Comparison of ENCODE assay signal across 8 cellular contexts in genomic region chr21:6111354-6111753, GRCh38.
DNase-seq lines count a peak whose midpoint lies in the region; ATAC-seq and TF ChIP-seq lines count a peak whose summit lies in the region.
"Not testable (repeated sequence)": the region's sequence is repeated elsewhere in the genome, so short reads cannot be mapped to it uniquely, and the experiment has no call there.

No MANE protein-coding gene starts in this region.

- H3K27ac ChIP-seq in CD4-positive, alpha-beta T cell (ENCODE audit: low read depth, low read length): not testable (repeated sequence)

- H3K36me3 Mint-ChIP-seq in CD4-positive, alpha-beta T cell (ENCODE audit: low read depth); T-helper 17 cell (ENCODE audit: low read depth); stimulated activated memory B cell treated with anti-CD40 and anti-IgM and Interleukin-4, amounts not matched to agents 10 μg/mL and 1 μg/mL and 100 μg/mL, for 72 hours: not testable (repeated sequence)

- CTCF ChIA-PET in CD4-positive, alpha-beta T cell (lab: Charles Lee): not testable (repeated sequence)

- H3K4me1 Mint-ChIP-seq in CD4-positive, alpha-beta T cell (ENCODE audit: low read depth); T-helper 17 cell; stimulated activated memory B cell treated with anti-CD40 and anti-IgM and Interleukin-4, amounts not matched to agents 10 μg/mL and 1 μg/mL and 100 μg/mL, for 72 hours: not testable (repeated sequence)

- peak in 2 of 10 experiments; percentile 6 to 11 for DNase-seq in CD4-positive, alpha-beta T cell
- not testable (repeated sequence) for DNase-seq in T-helper 17 cell
- DNase-seq in activated naive CD4-positive, alpha-beta T cell treated with Interleukin-2 at 50 U/mL for 16 hours: peak; percentile 6
- DNase-seq in Right ventricle myocardium inferior (ENCODE audit: missing footprints) (peak; percentile 39), mucosa of descending colon (peak in 2 of 3 donors; percentile 53 to 59)

- H3K27ac Mint-ChIP-seq in CD4-positive, alpha-beta T cell; T-helper 17 cell; stimulated activated memory B cell treated with anti-CD40 and anti-IgM and Interleukin-4, amounts not matched to agents 10 μg/mL and 1 μg/mL and 100 μg/mL, for 72 hours: not testable (repeated sequence)

- not testable (repeated sequence) for H3K4me3 ChIP-seq in mucosa of descending colon

- H3K4me3 Mint-ChIP-seq in CD4-positive, alpha-beta T cell; T-helper 17 cell; stimulated activated memory B cell treated with anti-CD40 and anti-IgM and Interleukin-4, amounts not matched to agents 10 μg/mL and 1 μg/mL and 100 μg/mL, for 72 hours: not testable (repeated sequence)

- not testable (repeated sequence) for TF ChIP-seq CTCF in CD4-positive, alpha-beta T cell (IDR thresholded peaks at IDR 0.05); mucosa of descending colon (IDR thresholded peaks at IDR 0.05)

- not testable (repeated sequence) for H3K27me3 ChIP-seq in CD4-positive, alpha-beta T cell (ENCODE audit: control insufficient read depth, insufficient read depth, low read length)

- H3K36me3 ChIP-seq in mucosa of descending colon (ENCODE audit: low read depth): not testable (repeated sequence)

- peak; percentile 5 for ATAC-seq in CD4-positive, alpha-beta T cell (ENCODE audit: poor library complexity)
- peak; percentile 10 for ATAC-seq in GM21381 (IDR thresholded peaks at IDR 0.05; ENCODE audit: unreplicated experiment)
- peak; percentile 4 for ATAC-seq in HG03097 (IDR thresholded peaks at IDR 0.05; ENCODE audit: low FRiP score, unreplicated experiment)
- peak; percentile 3 for ATAC-seq in T-helper 17 cell
- peak; percentile 22 for ATAC-seq in Right ventricle myocardium inferior
- ATAC-seq in mucosa of descending colon: peak; percentile 26
- peak; percentile 58 for ATAC-seq in stimulated activated memory B cell treated with anti-CD40 and anti-IgM and Interleukin-4, amounts not matched to agents 10 μg/mL and 1 μg/mL and 100 μg/mL, for 72 hours

- POLR2A ChIA-PET in CD4-positive, alpha-beta T cell (lab: Charles Lee): not testable (repeated sequence)

- not testable (repeated sequence) for H3K27me3 Mint-ChIP-seq in CD4-positive, alpha-beta T cell; T-helper 17 cell; stimulated activated memory B cell treated with anti-CD40 and anti-IgM and Interleukin-4, amounts not matched to agents 10 μg/mL and 1 μg/mL and 100 μg/mL, for 72 hours

- not testable (repeated sequence) for H3K9me3 ChIP-seq in CD4-positive, alpha-beta T cell (ENCODE audit: control insufficient read depth, low read length); T-helper 17 cell (ENCODE audit: control insufficient read depth, low read length, poor library complexity, severe bottlenecking); mucosa of descending colon

- H3K9me3 Mint-ChIP-seq in CD4-positive, alpha-beta T cell; stimulated activated memory B cell treated with anti-CD40 and anti-IgM and Interleukin-4, amounts not matched to agents 10 μg/mL and 1 μg/mL and 100 μg/mL, for 72 hours: not testable (repeated sequence)

- not testable (repeated sequence) for H3K4me1 ChIP-seq in mucosa of descending colon (ENCODE audit: low read depth)

- intact Hi-C loops in CD4-positive, alpha-beta T cell (cut with DNase I, micrococcal nuclease); Right ventricle myocardium inferior (cut with DNase I); mucosa of descending colon (cut with DNase I, micrococcal nuclease): not testable (repeated sequence)

Comparison
In these comparisons a context has a peak if more than half of its experiments do, and no peak if none do; other contexts are left out.
1. ATAC-seq: peak in every context shown above with its lines; median percentile 58 in stimulated activated memory B cell treated with anti-CD40 and anti-IgM and Interleukin-4, amounts not matched to agents 10 μg/mL and 1 μg/mL and 100 μg/mL, for 72 hours; 26 in mucosa of descending colon; 22 in Right ventricle myocardium inferior; 10 in GM21381; 5 in CD4-positive, alpha-beta T cell; 4 in HG03097; 3 in T-helper 17 cell.